ENCODE assay signal across 20 cellular contexts in genomic region chr19:46756544-46756888, GRCh38. TPM values are rescaled to one million over a fixed set of nuclear protein-coding genes. Genes with fewer than 3 reads are reported as not detected.
A peak's percentile ranks its signal among the peaks of the same experiment; 100 is the strongest.
DNase-seq lines count a peak whose midpoint lies in the region; ATAC-seq and TF ChIP-seq lines count a peak whose summit lies in the region.
"Had no signal": no experiment of that assay in that cellular context is flagged by ENCODE, and none has a peak within 500 bp of the region (broad histone marks: within the 10 kb centered on the region; RNA-seq: fewer than 3 reads in every experiment).

No MANE protein-coding gene starts in this region.

- no peaks in the 10 kb centered on the region for H3K27me3 Mint-ChIP-seq in effector memory CD8-positive, alpha-beta T cell
- no peaks in the 10 kb centered on the region for H3K27me3 Mint-ChIP-seq in natural killer cell treated with Interleukin-12 subunit alpha and Interleukin-12 subunit beta and Interleukin-15 and Interleukin-18, amount 100 ng/mL, for 72 hours
- H3K27me3 Mint-ChIP-seq: CD8-positive, alpha-beta memory T cell had no signal

- H3K27ac Mint-ChIP-seq in effector memory CD8-positive, alpha-beta T cell, result no peak overlapping the region
- peak overlapping the region in 1 of 2 donors; percentile 45 for H3K27ac Mint-ChIP-seq in natural killer cell treated with Interleukin-12 subunit alpha and Interleukin-12 subunit beta and Interleukin-15 and Interleukin-18, amount 100 ng/mL, for 72 hours

- H3K9me3 Mint-ChIP-seq in effector memory CD8-positive, alpha-beta T cell, result no peaks in the 10 kb centered on the region
- no peaks in the 10 kb centered on the region for H3K9me3 Mint-ChIP-seq in natural killer cell treated with Interleukin-12 subunit alpha and Interleukin-12 subunit beta and Interleukin-15 and Interleukin-18, amount 100 ng/mL, for 72 hours
- H3K9me3 Mint-ChIP-seq: CD8-positive, alpha-beta memory T cell had no signal

- H3K27ac ChIP-seq in RWPE1, result peak overlapping the region; percentile 98; the same call in 1 of the 2 replicates
- H3K27ac ChIP-seq: BLaER1, KMS-11 had no signal

- no peak for TF ChIP-seq CTCF in RWPE1 (conservative IDR thresholded peaks at IDR 0.05; ENCODE audit: low read depth)

- H3K36me3 Mint-ChIP-seq in effector memory CD8-positive, alpha-beta T cell (ENCODE audit: insufficient read depth), result peaks cover 5% of the 10 kb centered on the region
- H3K36me3 Mint-ChIP-seq in natural killer cell treated with Interleukin-12 subunit alpha and Interleukin-12 subunit beta and Interleukin-15 and Interleukin-18, amount 100 ng/mL, for 72 hours, result no peaks in the 10 kb centered on the region

- POLR2A ChIA-PET in RWPE1 (lab: Yijun Ruan, JAX; ENCODE audit: low non-redundant PET), result no interaction called here

- ATAC-seq in effector memory CD8-positive, alpha-beta T cell (replicated peaks), result peak; percentile 34
- peak in 1 of 2 donors; percentile 54 for ATAC-seq in natural killer cell treated with Interleukin-12 subunit alpha and Interleukin-12 subunit beta and Interleukin-15 and Interleukin-18, amount 100 ng/mL, for 72 hours
- ATAC-seq in HG02678 (IDR thresholded peaks at IDR 0.05; ENCODE audit: unreplicated experiment) (no peak), HG02840 (IDR thresholded peaks at IDR 0.05; ENCODE audit: low FRiP score, unreplicated experiment) (no peak)

- peak overlapping the region in 1 of 2 donors; percentile 37 for H3K4me3 Mint-ChIP-seq in effector memory CD8-positive, alpha-beta T cell
- no peak overlapping the region for H3K4me3 Mint-ChIP-seq in natural killer cell treated with Interleukin-12 subunit alpha and Interleukin-12 subunit beta and Interleukin-15 and Interleukin-18, amount 100 ng/mL, for 72 hours
- H3K4me3 Mint-ChIP-seq: CD8-positive, alpha-beta memory T cell had no signal

- CTCF ChIA-PET in RWPE1 (lab: Yijun Ruan, JAX), result interaction anchor here (0.6 to 2.6 kb wide), 2 partner anchors 85 to 362 kb away, joined by 5 to 52 read pairs; no protein-coding TSS in a partner anchor

- H3K4me1 Mint-ChIP-seq in effector memory CD8-positive, alpha-beta T cell (ENCODE audit: low read depth in 2 of 2), result peaks cover 15 to 17% of the 10 kb centered on the region in 2 donors
- H3K4me1 Mint-ChIP-seq in natural killer cell treated with Interleukin-12 subunit alpha and Interleukin-12 subunit beta and Interleukin-15 and Interleukin-18, amount 100 ng/mL, for 72 hours (ENCODE audit: low read depth in 2 of 2), result peaks cover 0 to 10% of the 10 kb centered on the region in 2 donors

- DNase-seq in D341Med (ENCODE audit: low spot score) (peak; percentile 20), RWPE1 (ENCODE audit: low spot score) (no peak), NCI-H1048 (lab: John Stamatoyannopoulos, UW) (no peak), NCI-H1436 (lab: John Stamatoyannopoulos, UW) (no peak)
- peak in 1 of 3 experiments; percentile 14 for DNase-seq in effector memory CD8-positive, alpha-beta T cell
- DNase-seq in natural killer cell treated with Interleukin-12 subunit alpha and Interleukin-12 subunit beta and Interleukin-15 and Interleukin-18, amount 100 ng/mL, for 72 hours (ENCODE audit: low spot score), result peak; percentile 68
- DNase-seq: CD8-positive, alpha-beta memory T cell; DMS79; GOT3; MV-4-11; NCI-H1417 treated with DMSO at 0.1 percent for 48 hours; NCI-H1930; NCI-H226; NCI-H524 treated with DMSO at 0.1 percent for 48 hours; PC-3; RPMI8226 had no signal

RNA-seq across cellular contexts. Expression of gene STRN4, which starts 10.3 kb away (rescaled TPM):
- total RNA-seq in natural killer cell treated with Interleukin-12 subunit alpha and Interleukin-12 subunit beta and Interleukin-15 and Interleukin-18, amount 100 ng/mL, for 72 hours, result 100 to 1,000 TPM in 1 of 2 donors, 10 to 100 TPM in 1; 88.9 to 121 TPM

RNA-seq across cellular contexts. Expression of gene FKRP, which starts 10.7 kb away (rescaled TPM):
- total RNA-seq in natural killer cell treated with Interleukin-12 subunit alpha and Interleukin-12 subunit beta and Interleukin-15 and Interleukin-18, amount 100 ng/mL, for 72 hours, result 10 to 100 TPM; 16.4 to 25.4 TPM

RNA-seq across cellular contexts. Expression of gene SLC1A5, which starts 31.9 kb away (rescaled TPM):
- total RNA-seq in natural killer cell treated with Interleukin-12 subunit alpha and Interleukin-12 subunit beta and Interleukin-15 and Interleukin-18, amount 100 ng/mL, for 72 hours, result 100 to 1,000 TPM; 215 to 269 TPM

RNA-seq across cellular contexts. Expression of gene PRKD2, which starts 39.6 kb away (rescaled TPM):
- 10 to 100 TPM; 82.3 to 100.0 TPM for total RNA-seq in natural killer cell treated with Interleukin-12 subunit alpha and Interleukin-12 subunit beta and Interleukin-15 and Interleukin-18, amount 100 ng/mL, for 72 hours

Comparison
In these comparisons a context has a peak if more than half of its experiments do, and no peak if none do; other contexts are left out.
1. DNase-seq: peak in D341Med (single experiment) and natural killer cell treated with Interleukin-12 subunit alpha and Interleukin-12 subunit beta and Interleukin-15 and Interleukin-18, amount 100 ng/mL, for 72 hours (single experiment); none in RWPE1 (single experiment), NCI-H1048 (single experiment) and NCI-H1436 (single experiment).